ENCODE assay signal across 14 cellular contexts in genomic region chr14:39581474-39581873, GRCh38.
DNase-seq lines count a peak whose midpoint lies in the region; ATAC-seq and TF ChIP-seq lines count a peak whose summit lies in the region.
"Had no signal": no experiment of that assay in that cellular context is flagged by ENCODE, and none has a peak within 500 bp of the region (broad histone marks: within the 10 kb centered on the region; RNA-seq: fewer than 3 reads in every experiment).

No MANE protein-coding gene starts in this region.

- H3K4me2 ChIP-seq in Loucy (ENCODE audit: low read depth, low read length, poor library complexity, severe bottlenecking): no peak overlapping the region

- in situ Hi-C loops in astrocyte of the spinal cord (cut with HindIII; ENCODE audit: low sequenced_read_pairs): no loop called here

- no peak overlapping the region for H3K4me3 ChIP-seq in Loucy (ENCODE audit: low read length, poor library complexity, severe bottlenecking)
- no peak overlapping the region for H3K4me3 ChIP-seq in astrocyte of the spinal cord (ENCODE audit: low read depth, low read length)
- H3K4me3 ChIP-seq: lung, pancreas had no signal

- H4K20me1 ChIP-seq in Loucy (ENCODE audit: insufficient read depth, low read length, poor library complexity, severe bottlenecking): no peaks in the 10 kb centered on the region

- no peaks in the 10 kb centered on the region for H3K9me3 ChIP-seq in Loucy (ENCODE audit: insufficient read depth, low read depth, low read length)
- H3K9me3 ChIP-seq: pancreas had no signal

- no peaks in the 10 kb centered on the region for H3K4me1 ChIP-seq in Loucy (ENCODE audit: insufficient read depth, low read length, poor library complexity, severe bottlenecking)
- H3K4me1 ChIP-seq: pancreas had no signal

- H3K9ac ChIP-seq in Loucy (ENCODE audit: low read depth, low read length, poor library complexity, severe bottlenecking): no peak overlapping the region

- no peaks in the 10 kb centered on the region for H3K36me3 ChIP-seq in Loucy (ENCODE audit: insufficient read depth, low read length)
- H3K36me3 ChIP-seq: pancreas had no signal

- H3K79me2 ChIP-seq in Loucy (ENCODE audit: insufficient read depth, low read length): no peaks in the 10 kb centered on the region

- no peaks in the 10 kb centered on the region for H3K27me3 ChIP-seq in Loucy (ENCODE audit: insufficient read depth, low read length, poor library complexity, severe bottlenecking)
- H3K27me3 ChIP-seq: pancreas had no signal

- H3K9me2 ChIP-seq in Loucy (replicated peaks; ENCODE audit: low read depth, low read length): no peaks in the 10 kb centered on the region

- peak; percentile 56 for TF ChIP-seq CTCF in Loucy (conservative IDR thresholded peaks at IDR 0.05; ENCODE audit: low read length)
- peak; percentile 10 for TF ChIP-seq CTCF in astrocyte of the spinal cord (IDR thresholded peaks at IDR 0.05; ENCODE audit: low read depth, low read length)

- H3F3A ChIP-seq in Loucy (ENCODE audit: low read depth): no peaks in the 10 kb centered on the region

- DNase-seq in NCI-H510A treated with DMSO at 0.1 percent for 48 hours (lab: John Stamatoyannopoulos, UW) (peak; percentile 12), NCI-H510A (lab: John Stamatoyannopoulos, UW) (no peak), astrocyte of the spinal cord (ENCODE audit: low read depth, low spot score) (peak; percentile 6), renal cortical epithelial cell (ENCODE audit: low read depth) (peak; percentile 14), T-helper 2 cell (no peak)
- DNase-seq in stimulated activated CD4-positive, alpha-beta T cell treated with anti-CD3 and anti-CD28 coated beads, Interleukin-1b, Interleukin-23, amount 100 ng/mL, for 48 hours: no peak
- DNase-seq: activated CD4-positive, alpha-beta memory T cell treated with anti-CD3 and anti-CD28 coated beads for 36 hours; H7; NCI-H524 treated with DMSO at 0.1 percent for 48 hours; pancreas; stimulated activated CD4-positive, alpha-beta T cell treated with anti-CD3 and anti-CD28 coated beads, Interleukin-4, amount 100 ng/mL, for 1 hour had no signal

- H2AFZ ChIP-seq in Loucy (ENCODE audit: low read length): no peak overlapping the region

- ATAC-seq in HG02840 (IDR thresholded peaks at IDR 0.05; ENCODE audit: low FRiP score, unreplicated experiment): no peak
- ATAC-seq: pancreas had no signal

Comparison
In these comparisons a context has a peak if more than half of its experiments do, and no peak if none do; other contexts are left out.
1. DNase-seq: peak in NCI-H510A treated with DMSO at 0.1 percent for 48 hours (single experiment), astrocyte of the spinal cord (single experiment) and renal cortical epithelial cell (single experiment); none in NCI-H510A (single experiment), T-helper 2 cell (0 of 5) and stimulated activated CD4-positive, alpha-beta T cell treated with anti-CD3 and anti-CD28 coated beads, Interleukin-1b, Interleukin-23, amount 100 ng/mL, for 48 hours (single experiment).